In the genomic region with DNA sequence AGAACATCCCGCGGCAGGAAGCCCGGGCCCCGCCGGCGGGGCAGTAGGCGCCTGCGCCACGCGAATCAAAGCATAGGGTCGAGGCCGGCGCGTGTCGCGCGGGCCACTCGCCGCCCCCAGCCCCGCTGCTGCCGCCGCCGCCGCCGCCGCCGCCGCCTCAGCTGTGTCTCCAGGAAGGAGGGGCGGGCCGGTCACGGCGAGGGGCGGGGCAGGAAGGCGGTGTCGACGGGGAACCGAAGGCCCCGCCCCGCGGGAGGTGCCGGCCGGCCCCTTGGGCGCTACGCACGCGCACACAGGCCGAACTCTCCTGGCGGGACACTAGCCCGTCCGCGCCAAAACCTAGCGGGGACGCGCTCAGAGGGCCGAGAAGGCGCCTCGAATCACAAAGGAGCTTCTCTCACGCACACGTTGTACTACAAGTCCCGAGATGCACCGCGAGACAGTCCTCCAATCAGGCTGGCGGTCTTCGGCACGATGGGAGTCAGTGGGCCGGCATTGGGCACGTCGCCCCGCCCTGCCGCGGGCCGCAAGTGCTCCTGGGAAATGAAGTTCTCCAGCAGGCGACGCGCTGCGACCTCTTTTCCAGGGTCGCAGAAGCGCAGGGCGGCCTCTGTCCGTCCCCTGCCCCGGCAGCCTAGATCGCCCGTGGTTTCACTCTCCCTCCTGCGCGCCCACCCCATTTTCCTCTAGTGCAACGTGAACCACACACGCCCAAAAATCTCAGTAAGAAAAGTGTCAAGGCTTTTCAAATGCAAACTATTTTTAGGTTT, we compare ENCODE assay signal across 8 cellular contexts. TPM values are rescaled to one million over a fixed set of nuclear protein-coding genes. Genes with fewer than 3 reads are reported as not detected.
DNase-seq lines count a peak whose midpoint lies in the region; ATAC-seq and TF ChIP-seq lines count a peak whose summit lies in the region.

Gene RALGAPA2, minus strand, starts transcription at position 171 of the 770 bp plus-strand sequence. Its CDS starts 164 bp downstream, at position 7.

- H4K20me1 ChIP-seq in SU-DHL-6 (ENCODE audit: low read depth, low read length) = no peaks in the 10 kb centered on the region

- under 1% methylated on average over 87 of the region's 87 CpGs for whole genome bisulfite sequencing in thymus

- H3K4me3 ChIP-seq in SU-DHL-6 (ENCODE audit: insufficient read depth, low read length, poor library complexity, severe bottlenecking) = peak within 1 kb of the TSS; percentile 89
- peak within 1 kb of the TSS; percentile 96 for H3K4me3 ChIP-seq in thymus (ENCODE audit: low read length)

- no peaks in the 10 kb centered on the region for H3K9me3 Mint-ChIP-seq in activated naive CD8-positive, alpha-beta T cell treated with anti-CD3 and anti-CD28 coated beads, Interleukin-2, amount 10 ng/mL, durations not matched to agents 7 days and 5 days
- no peaks in the 10 kb centered on the region for H3K9me3 Mint-ChIP-seq in osteocyte (ENCODE audit: unreplicated experiment)

- H3K36me3 Mint-ChIP-seq in activated naive CD8-positive, alpha-beta T cell treated with anti-CD3 and anti-CD28 coated beads, Interleukin-2, amount 10 ng/mL, durations not matched to agents 7 days and 5 days = peaks cover 14% of the 10 kb centered on the region
- H3K36me3 Mint-ChIP-seq in osteocyte (ENCODE audit: unreplicated experiment) = no peaks in the 10 kb centered on the region

- peak within 1 kb of the TSS; percentile 92 for H3K27ac Mint-ChIP-seq in activated naive CD8-positive, alpha-beta T cell treated with anti-CD3 and anti-CD28 coated beads, Interleukin-2, amount 10 ng/mL, durations not matched to agents 7 days and 5 days
- H3K27ac Mint-ChIP-seq in osteocyte (ENCODE audit: unreplicated experiment) = peak within 1 kb of the TSS; percentile 90

- peak within 1 kb of the TSS; percentile 63 for H3K4me2 ChIP-seq in SU-DHL-6 (ENCODE audit: low read depth, low read length, poor library complexity, severe bottlenecking)

- no peaks in the 10 kb centered on the region for H3K9me2 ChIP-seq in SU-DHL-6 (replicated peaks; ENCODE audit: insufficient read depth, low read length)

- H2AFZ ChIP-seq in SU-DHL-6 (ENCODE audit: low read depth, low read length, severe bottlenecking) = peak within 1 kb of the TSS; percentile 92

- peaks cover 5% of the 10 kb centered on the region for H3K27me3 Mint-ChIP-seq in activated naive CD8-positive, alpha-beta T cell treated with anti-CD3 and anti-CD28 coated beads, Interleukin-2, amount 10 ng/mL, durations not matched to agents 7 days and 5 days
- peaks cover 7% of the 10 kb centered on the region for H3K27me3 Mint-ChIP-seq in osteocyte (ENCODE audit: unreplicated experiment)

- peak within 1 kb of the TSS; percentile 49 for H3K27ac ChIP-seq in SU-DHL-6 (ENCODE audit: low read depth, low read length)
- peak within 1 kb of the TSS; percentile 95 for H3K27ac ChIP-seq in thymus (ENCODE audit: low read depth)

- peak; percentile 97 for DNase-seq in GM10266 (ENCODE audit: extremely low spot score)
- DNase-seq in NCI-H128 (lab: John Stamatoyannopoulos, UW; ENCODE audit: unreplicated experiment) = peak; percentile 97
- peak; percentile 97 for DNase-seq in activated naive CD8-positive, alpha-beta T cell treated with anti-CD3 and anti-CD28 coated beads, Interleukin-2, amount 10 ng/mL, durations not matched to agents 7 days and 5 days
- peak; percentile 97 to 99 (median 98) for DNase-seq in head of caudate nucleus
- DNase-seq in osteocyte (ENCODE audit: extremely low spot score, unreplicated experiment) = peak; percentile 99

- POLR2A ChIA-PET in activated naive CD8-positive, alpha-beta T cell treated with anti-CD3 and anti-CD28 coated beads, Interleukin-2, amount 10 ng/mL, durations not matched to agents 7 days and 5 days (lab: Charles Lee) = interaction anchor here (0.6 to 1.2 kb wide), 6 partner anchors 31 to 696 kb away, joined by 3 to 4 read pairs (median 4); partner anchors contain the start of genes CFAP61, CRNKL1, NAA20 and XRN2

- H3K79me2 ChIP-seq in SU-DHL-6 (ENCODE audit: insufficient read depth, low read length) = no peaks in the 10 kb centered on the region

- H3K9me3 ChIP-seq in SU-DHL-6 (ENCODE audit: insufficient read depth, low read length) (no peaks in the 10 kb centered on the region), thymus (ENCODE audit: control insufficient read depth) (no peaks in the 10 kb centered on the region)

- TF ChIP-seq CTCF in GM10266 (IDR thresholded peaks at IDR 0.05; ENCODE audit: control insufficient read depth, insufficient read depth, low read depth, missing control alignments) (peak; percentile 17), SU-DHL-6 (IDR thresholded peaks at IDR 0.05; ENCODE audit: insufficient read depth, low read length, poor library complexity, severe bottlenecking) (no peak), osteocyte (IDR thresholded peaks at IDR 0.05) (no peak)

- peaks cover 19% of the 10 kb centered on the region for H3K4me1 Mint-ChIP-seq in activated naive CD8-positive, alpha-beta T cell treated with anti-CD3 and anti-CD28 coated beads, Interleukin-2, amount 10 ng/mL, durations not matched to agents 7 days and 5 days
- H3K4me1 Mint-ChIP-seq in osteocyte (ENCODE audit: unreplicated experiment) = peaks cover 19% of the 10 kb centered on the region

- H3K4me3 Mint-ChIP-seq in activated naive CD8-positive, alpha-beta T cell treated with anti-CD3 and anti-CD28 coated beads, Interleukin-2, amount 10 ng/mL, durations not matched to agents 7 days and 5 days = peak within 1 kb of the TSS; percentile 91
- H3K4me3 Mint-ChIP-seq in osteocyte (ENCODE audit: unreplicated experiment) = peak within 1 kb of the TSS; percentile 87

- H3K9ac ChIP-seq in SU-DHL-6 (ENCODE audit: low read length) = peak within 1 kb of the TSS; percentile 76

- no peaks in the 10 kb centered on the region for H3K27me3 ChIP-seq in SU-DHL-6 (ENCODE audit: low read length)
- no peaks in the 10 kb centered on the region for H3K27me3 ChIP-seq in thymus (ENCODE audit: control insufficient read depth, insufficient read depth)

- H3K36me3 ChIP-seq in SU-DHL-6 (ENCODE audit: low read length) (no peaks in the 10 kb centered on the region), thymus (ENCODE audit: control insufficient read depth, insufficient read depth) (no peaks in the 10 kb centered on the region)

- ATAC-seq in HG02678 (IDR thresholded peaks at IDR 0.05; ENCODE audit: unreplicated experiment) = peak; percentile 95
- peak; percentile 93 for ATAC-seq in activated naive CD8-positive, alpha-beta T cell treated with anti-CD3 and anti-CD28 coated beads, Interleukin-2, amount 10 ng/mL, durations not matched to agents 7 days and 5 days (ENCODE audit: low read depth)

- H3K4me1 ChIP-seq in thymus (ENCODE audit: control insufficient read depth, insufficient read depth, low read length) = peaks cover 15% of the 10 kb centered on the region

- intact Hi-C loops in head of caudate nucleus (cut with DNase I) = no loop called here

- 0 out of 2 replicates have a peak, but pooled peaks cover 10% of the 10 kb centered on the region for H3F3A ChIP-seq in SU-DHL-6 (ENCODE audit: insufficient read depth)

RNA-seq across cellular contexts. Expression of gene RALGAPA2, which starts in this region (rescaled TPM):
- 10 to 100 TPM; 25.1 to 28.6 TPM for total RNA-seq in activated naive CD8-positive, alpha-beta T cell treated with anti-CD3 and anti-CD28 coated beads, Interleukin-2, amount 10 ng/mL, durations not matched to agents 7 days and 5 days
- 15.2 and 19.1 TPM in 2 replicates for total RNA-seq in osteocyte
- 9.0 TPM for polyA plus RNA-seq in thymus

Comparison
In these comparisons a context has a peak if more than half of its experiments do, and no peak if none do; other contexts are left out.
1. Peak in every context shown above with its lines: DNase-seq, ATAC-seq, H3K4me3 ChIP-seq and H3K27ac ChIP-seq.